ENCODE assay signal across 9 cellular contexts in the genomic region with DNA sequence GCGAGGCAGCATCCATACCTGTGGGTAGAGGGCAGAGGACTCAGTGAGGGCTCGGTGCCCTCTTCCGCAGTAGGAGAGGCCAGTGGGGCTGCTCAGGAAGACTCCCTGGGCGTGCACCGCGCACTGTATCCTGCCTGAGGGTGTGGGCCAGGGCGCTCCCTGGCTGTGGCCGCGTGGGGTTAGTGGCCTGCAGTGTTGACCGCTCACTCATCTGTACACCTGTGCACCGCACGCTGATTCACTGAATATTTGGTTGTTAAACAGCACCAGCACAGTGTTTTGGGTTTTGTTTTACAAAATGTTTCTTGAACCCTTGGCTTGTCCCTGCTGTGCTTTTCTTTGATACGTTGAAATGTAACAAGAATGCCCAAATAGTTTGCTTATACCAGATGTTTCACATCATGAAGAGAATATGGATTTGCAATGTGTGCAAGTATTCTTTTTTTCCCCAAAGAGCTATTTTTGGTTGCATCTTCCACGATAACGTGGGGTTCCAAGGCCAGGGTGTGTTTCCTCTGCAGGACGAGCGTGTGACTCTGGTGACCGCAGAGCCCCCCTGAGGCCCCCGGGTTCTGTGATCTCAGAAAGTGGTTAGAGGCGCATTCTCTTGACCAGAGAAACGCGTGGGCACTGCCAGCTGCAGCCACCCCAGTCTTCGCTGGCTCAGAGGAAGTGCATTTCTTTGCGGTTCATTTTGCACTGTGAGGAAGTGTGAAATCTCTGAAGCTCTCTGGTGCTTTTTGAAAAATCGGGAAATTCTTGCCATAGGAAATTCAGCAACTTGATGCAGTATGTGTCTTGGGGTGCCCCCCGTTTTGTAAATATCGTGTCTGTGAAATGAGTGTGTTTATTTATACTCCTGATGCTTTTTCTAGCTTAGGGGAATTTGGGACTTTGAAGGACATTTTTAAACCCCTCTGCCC. TPM values are rescaled to one million over a fixed set of nuclear protein-coding genes. Genes with fewer than 3 reads are reported as not detected.
DNase-seq lines count a peak whose midpoint lies in the region; ATAC-seq and TF ChIP-seq lines count a peak whose summit lies in the region.
"Had no signal": no experiment of that assay in that cellular context is flagged by ENCODE, and none has a peak within 500 bp of the region (broad histone marks: within the 10 kb centered on the region; RNA-seq: fewer than 3 reads in every experiment).

No MANE protein-coding gene starts in this region.

- ATAC-seq in HG02981 (IDR thresholded peaks at IDR 0.05; ENCODE audit: unreplicated experiment) = peak; percentile 49

- intact Hi-C loops in MCF 10A (cut with micrococcal nuclease) = no loop called here

- POLR2A ChIA-PET in MCF 10A (lab: Yijun Ruan, JAX) = no interaction called here

- H3K4me1 ChIP-seq in hepatocyte (ENCODE audit: insufficient read depth) = peaks cover 27% of the 10 kb centered on the region

- H3K27ac Mint-ChIP-seq in activated naive CD4-positive, alpha-beta T cell treated with anti-CD3 and anti-CD28 coated beads, Interleukin-2, amount 50 U/mL, for 24 hours = no peak overlapping the region
- H3K27ac Mint-ChIP-seq in MCF 10A (ENCODE audit: low read depth, unreplicated experiment) = no peak overlapping the region
- H3K27ac Mint-ChIP-seq: nephron had no signal

- peak overlapping the region; percentile 47 for H3K27ac ChIP-seq in hepatocyte

- H3K36me3 ChIP-seq in hepatocyte (replicated peaks; ENCODE audit: insufficient read depth, low read depth) = no peaks in the 10 kb centered on the region

- H3K36me3 Mint-ChIP-seq in activated naive CD4-positive, alpha-beta T cell treated with anti-CD3 and anti-CD28 coated beads, Interleukin-2, amount 50 U/mL, for 24 hours = peaks cover 13% of the 10 kb centered on the region
- H3K36me3 Mint-ChIP-seq in MCF 10A (ENCODE audit: insufficient read depth, unreplicated experiment) = no peaks in the 10 kb centered on the region

- H3K27me3 Mint-ChIP-seq in activated naive CD4-positive, alpha-beta T cell treated with anti-CD3 and anti-CD28 coated beads, Interleukin-2, amount 50 U/mL, for 24 hours = no peaks in the 10 kb centered on the region
- no peaks in the 10 kb centered on the region for H3K27me3 Mint-ChIP-seq in MCF 10A (ENCODE audit: insufficient read depth, unreplicated experiment)

- no peaks in the 10 kb centered on the region for H4K20me1 ChIP-seq in hepatocyte (ENCODE audit: insufficient read depth, poor library complexity, severe bottlenecking)

- H3K4me3 ChIP-seq in hepatocyte = no peak overlapping the region

- H3K9me3 Mint-ChIP-seq in activated naive CD4-positive, alpha-beta T cell treated with anti-CD3 and anti-CD28 coated beads, Interleukin-2, amount 50 U/mL, for 24 hours = peaks cover 18% of the 10 kb centered on the region
- peaks cover 16% of the 10 kb centered on the region for H3K9me3 Mint-ChIP-seq in MCF 10A (ENCODE audit: unreplicated experiment)

- 79% methylated on average over 27 of the region's 27 CpGs for WGBS in hepatocyte (ENCODE audit: low lambda C conversion rate, missing lambda C conversion rate)

- H3K9me3 ChIP-seq in hepatocyte (ENCODE audit: low read depth) = no peaks in the 10 kb centered on the region

- no peaks in the 10 kb centered on the region for H3K79me2 ChIP-seq in hepatocyte

- H3K27me3 ChIP-seq in hepatocyte = no peaks in the 10 kb centered on the region

- DNase-seq in activated naive CD4-positive, alpha-beta T cell (lab: John Stamatoyannopoulos, UW) = no peak
- peak; percentile 90 for DNase-seq in SW480 (ENCODE audit: low spot score)
- no peak for DNase-seq in hepatocyte (ENCODE audit: low spot score)
- DNase-seq in NCI-H524 treated with DMSO at 0.1 percent for 48 hours (lab: John Stamatoyannopoulos, UW) = no peak
- DNase-seq in MCF 10A (ENCODE audit: unreplicated experiment) = no peak
- no peak for DNase-seq in C1 segment of cervical spinal cord (lab: John Stamatoyannopoulos, UW)

- peaks cover 28% of the 10 kb centered on the region for H3K4me1 Mint-ChIP-seq in activated naive CD4-positive, alpha-beta T cell treated with anti-CD3 and anti-CD28 coated beads, Interleukin-2, amount 50 U/mL, for 24 hours
- H3K4me1 Mint-ChIP-seq in MCF 10A (ENCODE audit: insufficient read depth, unreplicated experiment) = peaks cover 8% of the 10 kb centered on the region

- no peak for TF ChIP-seq CTCF in hepatocyte (IDR thresholded peaks at IDR 0.05; ENCODE audit: poor library complexity)
- TF ChIP-seq CTCF in MCF 10A (IDR thresholded peaks at IDR 0.05; ENCODE audit: unreplicated experiment) = no peak

- BruUV-seq in MCF 10A (replicated peaks; lab: Mats Ljungman, UMichigan) = no TSS peak

- H3K4me3 Mint-ChIP-seq in activated naive CD4-positive, alpha-beta T cell treated with anti-CD3 and anti-CD28 coated beads, Interleukin-2, amount 50 U/mL, for 24 hours = peak overlapping the region; percentile 57
- no peak overlapping the region for H3K4me3 Mint-ChIP-seq in MCF 10A (ENCODE audit: unreplicated experiment)
- H3K4me3 Mint-ChIP-seq: nephron had no signal

- CTCF ChIA-PET in MCF 10A (lab: Yijun Ruan, JAX) = no interaction called here

- H3K9me2 ChIP-seq in hepatocyte (replicated peaks; ENCODE audit: insufficient read depth) = no peaks in the 10 kb centered on the region

- no peak overlapping the region for H2AFZ ChIP-seq in hepatocyte

- H3K4me2 ChIP-seq in hepatocyte = peak overlapping the region; percentile 8

RNA-seq across cellular contexts. Expression of a gene that starts 46.9 kb away (rescaled TPM):
- total RNA-seq in hepatocyte (1.8 and 2.6 TPM in 2 replicates), MCF 10A (2022) (3.2 and 3.3 TPM in 2 replicates)
- polyA plus RNA-seq in hepatocyte = 1.8 and 2.4 TPM in 2 replicates
